In genomic region chr3:184609861-184610365, GRCh38 we compare ENCODE assay signal across 1 cellular context.
TF ChIP-seq lines count a peak whose summit lies in the region.

No MANE protein-coding gene starts in this region.

TF ChIP-seq in H1, 55 proteins besides CTCF, POLR2A, EP300 and RAD21:
- TF ChIP-seq BRCA1 (IDR thresholded peaks at IDR 0.05; ENCODE audit: low read depth, low read length) (no peak), ZNF274 (IDR thresholded peaks at IDR 0.05; ENCODE audit: borderline replicate concordance, extremely low read depth, low read length) (no peak), MAX (IDR thresholded peaks at IDR 0.05) (no peak), CHD2 (IDR thresholded peaks at IDR 0.05; ENCODE audit: low read length) (no peak), JUND (IDR thresholded peaks at IDR 0.05; ENCODE audit: low read length) (no peak), POU5F1 (IDR thresholded peaks at IDR 0.05; ENCODE audit: low read depth, low read length) (no peak), BCL11A (IDR thresholded peaks at IDR 0.05; ENCODE audit: low read depth in 2 of 2, low read length in 2 of 2) (no peak), TEAD4 (IDR thresholded peaks at IDR 0.05; ENCODE audit: low read depth, low read length) (no peak)
